ENCODE assay signal across 8 cellular contexts in genomic region chr6:145015739-145016558, GRCh38.
DNase-seq lines count a peak whose midpoint lies in the region; ATAC-seq, FAIRE-seq and TF ChIP-seq lines count a peak whose summit lies in the region.

No MANE protein-coding gene starts in this region.

- peak in 1 of 5 donors; percentile 52 for DNase-seq in heart left ventricle
- DNase-seq in right atrium auricular region (ENCODE audit: low spot score) = no peak
- peak; percentile 89 for DNase-seq in RCC 7860 (ENCODE audit: low spot score)
- peak; percentile 9 for DNase-seq in stimulated activated CD4-positive, alpha-beta T cell treated with anti-CD3 and anti-CD28 coated beads, Interleukin-2, amount 100 ng/mL, for 4 hours (ENCODE audit: low read depth)
- DNase-seq in NAMALWA (ENCODE audit: low spot score) = no peak
- DNase-seq in central memory CD4-positive, alpha-beta T cell = no peak

- H3K4me3 ChIP-seq in heart left ventricle = no peak overlapping the region
- H3K4me3 ChIP-seq in right atrium auricular region = no peak overlapping the region

- ATAC-seq in heart left ventricle (peak; percentile 32 to 99 (median 69)), HG02885 (IDR thresholded peaks at IDR 0.05; ENCODE audit: poor library complexity, unreplicated experiment) (peak; percentile 99), esophagus mucosa (peak; percentile 92)

- TF ChIP-seq CTCF in heart left ventricle (IDR thresholded peaks at IDR 0.05) (no peak), right atrium auricular region (IDR thresholded peaks at IDR 0.05) (no peak)

- no peak for TF ChIP-seq POLR2A in heart left ventricle (IDR thresholded peaks at IDR 0.05)

- intact Hi-C loops in heart left ventricle (cut with DNase I) = no loop called here

- H3K27me3 ChIP-seq in heart left ventricle = no peaks in the 10 kb centered on the region
- no peaks in the 10 kb centered on the region for H3K27me3 ChIP-seq in right atrium auricular region

- H3K27ac ChIP-seq in heart left ventricle = peak overlapping the region in 2 of 12 donors; percentile 6 to 22
- no peak overlapping the region for H3K27ac ChIP-seq in right atrium auricular region

- H3K9me3 ChIP-seq in heart left ventricle = peaks cover 0 to 4% (median 0%) of the 10 kb centered on the region in 12 donors
- no peaks in the 10 kb centered on the region for H3K9me3 ChIP-seq in right atrium auricular region

- H3K36me3 ChIP-seq in heart left ventricle (no peaks in the 10 kb centered on the region), right atrium auricular region (no peaks in the 10 kb centered on the region)

- H3K4me1 ChIP-seq in heart left ventricle (peaks cover 0 to 8% (median 0%) of the 10 kb centered on the region in 12 donors), right atrium auricular region (no peaks in the 10 kb centered on the region)

- 65 to 84% (median 73%) methylated on average over 2 of the region's 2 CpGs for WGBS in heart left ventricle, 4 donors

- FAIRE-seq in RCC 7860 (lab: Jason Lieb, UNC) = peak; percentile 92

Comparison
In these comparisons a context has a peak if more than half of its experiments do, and no peak if none do; other contexts are left out.
1. DNase-seq: peak in RCC 7860 (single experiment) and stimulated activated CD4-positive, alpha-beta T cell treated with anti-CD3 and anti-CD28 coated beads, Interleukin-2, amount 100 ng/mL, for 4 hours (single experiment); none in right atrium auricular region (single experiment), NAMALWA (single experiment) and central memory CD4-positive, alpha-beta T cell (single experiment).
2. Peak in every context shown above with its lines, with median percentiles within 50 percentile points of each other: ATAC-seq.